Comparison of ENCODE assay signal across 1 cellular context in genomic region chr1:27562483-27563406, GRCh38.
TF ChIP-seq lines count a peak whose summit lies in the region.

No MANE protein-coding gene starts in this region.

TF ChIP-seq in IMR-90, 13 proteins besides CTCF, POLR2A, EP300 and RAD21:
- TF ChIP-seq CHD1 (IDR thresholded peaks at IDR 0.05; ENCODE audit: low read depth, low read length), result no peak
- TF ChIP-seq SMC3 (IDR thresholded peaks at IDR 0.05; ENCODE audit: low read depth, low read length), result no peak
- TF ChIP-seq MAFK (IDR thresholded peaks at IDR 0.05; ENCODE audit: low read depth, low read length), result no peak
- no peak for TF ChIP-seq FOS (IDR thresholded peaks at IDR 0.05; ENCODE audit: low read depth, low read length)
- no peak for TF ChIP-seq MXI1 (IDR thresholded peaks at IDR 0.05; ENCODE audit: borderline replicate concordance, low read depth, low read length)
- no peak for TF ChIP-seq MAZ (IDR thresholded peaks at IDR 0.05; ENCODE audit: borderline replicate concordance, low read depth, low read length)
- TF ChIP-seq ELK1 (IDR thresholded peaks at IDR 0.05; ENCODE audit: borderline replicate concordance, low read depth, low read length), result no peak
- no peak for TF ChIP-seq CEBPB (IDR thresholded peaks at IDR 0.05; ENCODE audit: low read depth, low read length)
